Comparison of ENCODE assay signal across 35 cellular contexts in the genomic region with DNA sequence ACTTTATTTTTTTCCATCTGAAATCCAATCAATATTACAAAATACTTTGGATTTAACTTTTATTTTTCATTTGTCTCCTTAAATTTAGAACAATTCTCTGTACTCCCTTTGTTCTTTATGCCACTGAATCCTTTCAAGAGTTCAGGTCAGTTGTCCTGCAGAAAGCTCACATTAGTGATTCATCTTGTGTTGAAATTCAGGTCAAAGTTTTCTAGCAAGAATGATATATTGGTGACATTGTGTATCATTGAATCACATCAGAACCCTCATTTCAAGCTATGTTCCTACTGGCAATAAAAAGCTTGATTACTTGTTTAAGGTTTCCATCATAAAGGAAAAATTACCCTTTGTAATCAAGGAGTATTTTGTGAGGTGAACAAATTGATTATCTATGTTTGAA.
A peak's percentile ranks its signal among the peaks of the same experiment; 100 is the strongest.
DNase-seq lines count a peak whose midpoint lies in the region; ATAC-seq, FAIRE-seq and TF ChIP-seq lines count a peak whose summit lies in the region.
"Had no signal": no experiment of that assay in that cellular context is flagged by ENCODE, and none has a peak within 500 bp of the region (broad histone marks: within the 10 kb centered on the region; RNA-seq: fewer than 3 reads in every experiment).

No MANE protein-coding gene starts in this region.

- H3K27me3 ChIP-seq in transverse colon: no peaks in the 10 kb centered on the region
- H3K27me3 ChIP-seq: BE2C; BLaER1; BLaER1 treated with 17β-estradiol and CSF1 and Interleukin-3, amounts not matched to agents 10 nM and 100 nM had no signal

- ATAC-seq in mucosa of descending colon (peak; percentile 58), GM18909 (IDR thresholded peaks at IDR 0.05; ENCODE audit: poor library complexity, unreplicated experiment) (no peak), HG02840 (IDR thresholded peaks at IDR 0.05; ENCODE audit: low FRiP score, unreplicated experiment) (no peak)
- ATAC-seq: A549; CD8-positive, alpha-beta T cell had no signal

- H3K4me1 ChIP-seq in mucosa of descending colon (ENCODE audit: low read depth): no peaks in the 10 kb centered on the region
- H3K4me1 ChIP-seq in transverse colon: no peaks in the 10 kb centered on the region
- H3K4me1 ChIP-seq: A549, BE2C, BLaER1 had no signal

- H3K9me3 ChIP-seq in mucosa of descending colon: no peaks in the 10 kb centered on the region
- no peaks in the 10 kb centered on the region for H3K9me3 ChIP-seq in transverse colon
- H3K9me3 ChIP-seq: A549, BE2C, BLaER1, Caco-2 had no signal

- TF ChIP-seq EP300 in transverse colon (IDR thresholded peaks at IDR 0.05; ENCODE audit: low read depth): no peak

- no peaks in the 10 kb centered on the region for H3K36me3 ChIP-seq in mucosa of descending colon (ENCODE audit: low read depth)
- H3K36me3 ChIP-seq in transverse colon: no peaks in the 10 kb centered on the region
- H3K36me3 ChIP-seq: BE2C; BLaER1; BLaER1 treated with 17β-estradiol and CSF1 and Interleukin-3, amounts not matched to agents 10 nM and 100 nM had no signal

- TF ChIP-seq CTCF in epithelial cell of proximal tubule (conservative IDR thresholded peaks at IDR 0.05; ENCODE audit: low read depth, low read length) (no peak), mucosa of descending colon (IDR thresholded peaks at IDR 0.05) (no peak), transverse colon (IDR thresholded peaks at IDR 0.05) (no peak)

- no peak for FAIRE-seq in H54 (lab: Jason Lieb, UNC)
- FAIRE-seq: A204.1, A549, D721Med had no signal

- in situ Hi-C loops in transverse colon (cut with MboI; ENCODE audit: low pct_ligation_motif_present in 1 of 4, low pct_unique_long_range_greater_than_20kb in 1 of 4, low sequenced_read_pairs in 3 of 4): no loop called here

- DNase-seq in epithelial cell of proximal tubule (ENCODE audit: low read depth) (peak; percentile 37), kidney tubule cell (ENCODE audit: low spot score) (peak; percentile 12), mucosa of descending colon (no peak), renal cortical epithelial cell (ENCODE audit: low read depth) (peak; percentile 84), H54 (ENCODE audit: insufficient read length, low spot score) (no peak), transverse colon (no peak)
- DNase-seq: 8988T; ACHN; AML-193; BE2C; C1 segment of cervical spinal cord; Caco-2; Calu3; CD4-positive, alpha-beta memory T cell; CD4-positive, alpha-beta T cell; CD4-positive, CD25-positive, alpha-beta regulatory T cell; CD8-positive, alpha-beta memory T cell; CD8-positive, alpha-beta T cell; COR-L47; DMS 273 treated with DMSO at 0.1 percent for 48 hours; DMS153; DMS53; DMS79; DMS79 treated with DMSO at 0.1 percent for 48 hours; DND-41; EL had no signal

- intact Hi-C loops in mucosa of descending colon (cut with DNase I, micrococcal nuclease): no loop called here
- intact Hi-C loops in transverse colon (cut with DNase I; ENCODE audit: low total_unique reads): loop anchor here (1.0 kb wide), 1 partner anchor 8 kb away; no protein-coding TSS in a partner anchor

- H3K27ac ChIP-seq in transverse colon: no peak overlapping the region
- H3K27ac ChIP-seq: 22Rv1; A549; BLaER1; BLaER1 treated with 17β-estradiol and CSF1 and Interleukin-3, amounts not matched to agents 10 nM and 100 nM; C4-2B had no signal

- no peak for TF ChIP-seq POLR2A in H54 (IDR thresholded peaks at IDR 0.05; ENCODE audit: low read depth, low read length)
- TF ChIP-seq POLR2A in transverse colon (IDR thresholded peaks at IDR 0.05): no peak

- H3K4me3 ChIP-seq in epithelial cell of proximal tubule (ENCODE audit: low read depth, low read length) (no peak overlapping the region), mucosa of descending colon (no peak overlapping the region), transverse colon (no peak overlapping the region)
- H3K4me3 ChIP-seq: A549; BLaER1; BLaER1 treated with 17β-estradiol and CSF1 and Interleukin-3, amounts not matched to agents 10 nM and 100 nM had no signal

Comparison
In these comparisons a context has a peak if more than half of its experiments do, and no peak if none do; other contexts are left out.
1. DNase-seq: peak in epithelial cell of proximal tubule (single experiment), kidney tubule cell (single experiment) and renal cortical epithelial cell (single experiment); none in mucosa of descending colon (0 of 3), H54 (single experiment) and transverse colon (single experiment).